12 cellular contexts compared by ENCODE assay signal in the genomic region with DNA sequence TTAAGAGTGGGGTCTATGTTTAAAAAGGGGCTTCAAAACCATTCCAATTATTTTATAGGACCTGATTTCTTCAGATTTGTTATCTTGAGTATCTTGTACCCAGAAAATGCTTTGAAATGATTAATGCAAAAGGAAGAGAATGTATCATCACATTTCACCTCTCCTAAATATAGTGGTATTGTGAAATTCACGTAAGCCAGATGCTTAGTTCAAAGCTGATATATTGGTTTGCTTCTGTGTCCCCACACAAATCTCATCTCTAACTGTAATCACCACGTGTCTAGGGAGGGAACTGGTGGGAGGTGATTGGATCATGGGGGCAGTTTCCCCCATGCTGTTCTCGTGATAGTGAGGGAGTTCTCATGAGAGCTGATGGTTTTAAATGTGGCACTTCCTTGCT.
"Had no signal": no experiment of that assay in that cellular context is flagged by ENCODE, and none has a peak within 500 bp of the region (broad histone marks: within the 10 kb centered on the region; RNA-seq: fewer than 3 reads in every experiment).

No MANE protein-coding gene starts in this region.

- H3K27ac ChIP-seq: esophagus muscularis mucosa, sigmoid colon, thoracic aorta had no signal

- H3K4me3 ChIP-seq: esophagus muscularis mucosa, sigmoid colon, thoracic aorta had no signal

- H3K27me3 ChIP-seq: esophagus muscularis mucosa, sigmoid colon had no signal

- H3K4me3 Mint-ChIP-seq: activated CD8-positive, alpha-beta T cell treated with anti-CD3 and anti-CD28 coated beads for 36 hours; activated T-helper 1 cell treated with anti-CD3 and anti-CD28 coated beads, Interleukin-12 subunit alpha, Interleukin-12 subunit beta, Interleukin-2, Interleukin-4 antibody, amounts not matched to agents 30 ng/mL and 10 ng/mL and 1 ng/mL, durations not matched to agents 14 hours and 24 hours and 36 hours; neural crest cell; WTC11 had no signal

- H3K27me3 Mint-ChIP-seq: activated CD8-positive, alpha-beta T cell treated with anti-CD3 and anti-CD28 coated beads for 36 hours had no signal

- ATAC-seq: activated CD8-positive, alpha-beta T cell treated with anti-CD3 and anti-CD28 coated beads for 36 hours; WTC11 had no signal

- H3K4me1 Mint-ChIP-seq: WTC11 had no signal

- H3K27ac Mint-ChIP-seq: activated T-helper 1 cell treated with anti-CD3 and anti-CD28 coated beads, Interleukin-12 subunit alpha, Interleukin-12 subunit beta, Interleukin-2, Interleukin-4 antibody, amounts not matched to agents 30 ng/mL and 10 ng/mL and 1 ng/mL, durations not matched to agents 14 hours and 24 hours and 36 hours; WTC11 had no signal

- H3K9me3 Mint-ChIP-seq: activated CD8-positive, alpha-beta T cell treated with anti-CD3 and anti-CD28 coated beads for 36 hours; activated T-helper 1 cell treated with anti-CD3 and anti-CD28 coated beads, Interleukin-12 subunit alpha, Interleukin-12 subunit beta, Interleukin-2, Interleukin-4 antibody, amounts not matched to agents 30 ng/mL and 10 ng/mL and 1 ng/mL, durations not matched to agents 14 hours and 24 hours and 36 hours; neural crest cell; WTC11 had no signal

- H3K36me3 Mint-ChIP-seq: WTC11 had no signal

- DNase-seq: activated CD4-positive, alpha-beta T cell treated with anti-CD3 and anti-CD28 coated beads for 4 hours; activated CD8-positive, alpha-beta T cell treated with anti-CD3 and anti-CD28 coated beads for 36 hours; foreskin melanocyte; mesendoderm; sigmoid colon; stimulated activated CD4-positive, alpha-beta T cell treated with anti-CD3 and anti-CD28 coated beads, Interleukin-12 subunit alpha, Interleukin-12 subunit beta, amount 100 ng/mL, for 4 hours; stimulated activated CD4-positive, alpha-beta T cell treated with anti-CD3 and anti-CD28 coated beads, Interleukin-2, amount 100 ng/mL, for 24 hours had no signal

- H3K9me3 ChIP-seq: esophagus muscularis mucosa, sigmoid colon, thoracic aorta had no signal
